In genomic region chr10:96830511-96831199, GRCh38 we compare ENCODE assay signal across 8 cellular contexts. TPM values are rescaled to one million over a fixed set of nuclear protein-coding genes. Genes with fewer than 3 reads are reported as not detected.
DNase-seq lines count a peak whose midpoint lies in the region; ATAC-seq and TF ChIP-seq lines count a peak whose summit lies in the region.

No MANE protein-coding gene starts in this region.

- H2BK15ac ChIP-seq in neuronal stem cell (ENCODE audit: low read length) = no peak overlapping the region

- no peak overlapping the region for H3K14ac ChIP-seq in neuronal stem cell (ENCODE audit: low read length)

- peak overlapping the region; percentile 89 to 96 (median 94); a peak in 19 of 22 replicates for H3K9ac ChIP-seq in BLaER1 treated with 17β-estradiol and CSF1 and Interleukin-3, amounts not matched to agents 10 nM and 100 nM
- H3K9ac ChIP-seq in neuronal stem cell (ENCODE audit: low read depth, low read length, poor library complexity) = no peak overlapping the region
- no peak overlapping the region for H3K9ac ChIP-seq in subcutaneous abdominal adipose tissue (ENCODE audit: low read length in 5 of 5)

- H2AK5ac ChIP-seq in neuronal stem cell (ENCODE audit: low read depth, low read length) = no peak overlapping the region

- no peaks in the 10 kb centered on the region for H3K79me1 ChIP-seq in neuronal stem cell (ENCODE audit: low read depth, low read length)

- H4K91ac ChIP-seq in neuronal stem cell (ENCODE audit: low read depth, low read length, poor library complexity) = no peak overlapping the region

- peaks cover 32 to 47% (median 39%) of the 10 kb centered on the region in 10 experiments for H3K4me1 ChIP-seq in BLaER1 treated with 17β-estradiol and CSF1 and Interleukin-3, amounts not matched to agents 10 nM and 100 nM
- H3K4me1 ChIP-seq in neuronal stem cell (ENCODE audit: control insufficient read depth in 2 of 2, insufficient read depth in 1 of 2, low read depth in 1 of 2, low read length in 2 of 2) (peaks cover 3 to 4% of the 10 kb centered on the region in 2 donors), subcutaneous abdominal adipose tissue (ENCODE audit: control insufficient read depth in 5 of 5, insufficient read depth in 5 of 5, low read length in 5 of 5) (peaks cover 0 to 21% (median 18%) of the 10 kb centered on the region in 5 donors)

- H4K20me1 ChIP-seq in BLaER1 treated with 17β-estradiol and CSF1 and Interleukin-3, amounts not matched to agents 10 nM and 100 nM = peaks cover 24 to 29% (median 28%) of the 10 kb centered on the region in 11 experiments

- no peak overlapping the region for H4K8ac ChIP-seq in neuronal stem cell (ENCODE audit: low read depth, low read length)

- no peak for ATAC-seq in GM21786 (IDR thresholded peaks at IDR 0.05; ENCODE audit: unreplicated experiment)

- H3K27me3 ChIP-seq in BLaER1 treated with 17β-estradiol and CSF1 and Interleukin-3, amounts not matched to agents 10 nM and 100 nM = no peaks in the 10 kb centered on the region
- peaks cover 9% of the 10 kb centered on the region; the same call in 1 of the 2 replicates for H3K27me3 ChIP-seq in H7 (ENCODE audit: control insufficient read depth, insufficient read depth, low read length)
- no peaks in the 10 kb centered on the region for H3K27me3 ChIP-seq in neuronal stem cell (ENCODE audit: control insufficient read depth in 3 of 3, insufficient read depth in 3 of 3, low read depth in 1 of 3, low read length in 3 of 3)
- no peaks in the 10 kb centered on the region for H3K27me3 ChIP-seq in subcutaneous abdominal adipose tissue (ENCODE audit: control insufficient read depth in 5 of 5, insufficient read depth in 4 of 5, low read length in 5 of 5)

- no peak overlapping the region for H3K18ac ChIP-seq in neuronal stem cell (ENCODE audit: low read length)

- WGBS in neuronal stem cell (ENCODE audit: extremely low coverage in 2 of 2, insufficient read length in 2 of 2, insufficient replicate concordance in 1 of 2), 2 donors = no CpG with 5 or more reads among the region's 17 CpGs

- H2BK5ac ChIP-seq in neuronal stem cell (ENCODE audit: low read length) = no peak overlapping the region

- H2BK12ac ChIP-seq in neuronal stem cell (ENCODE audit: low read length) = no peak overlapping the region

- no peak overlapping the region for H3K23ac ChIP-seq in neuronal stem cell (ENCODE audit: low read depth, low read length, poor library complexity)

- DNase-seq in H7 = peak; percentile 56
- DNase-seq in NCI-H774 (lab: John Stamatoyannopoulos, UW) = peak; percentile 11
- DNase-seq in activated CD8-positive, alpha-beta memory T cell treated with anti-CD3 and anti-CD28 coated beads, Interleukin-2, amount 50 U/mL, for 24 hours (ENCODE audit: extremely low read depth) = peak; percentile 55
- DNase-seq in erythroblast (lab: John Stamatoyannopoulos, UW) = peak; percentile 89 to 92
- peak; percentile 75 for DNase-seq in neuronal stem cell (ENCODE audit: low spot score)

- H3K4me2 ChIP-seq in BLaER1 treated with 17β-estradiol and CSF1 and Interleukin-3, amounts not matched to agents 10 nM and 100 nM = peak overlapping the region; percentile 58 to 89 (median 81)
- H3K4me2 ChIP-seq in neuronal stem cell (ENCODE audit: insufficient read depth, low read length, poor library complexity, severe bottlenecking) = no peak overlapping the region

- peak overlapping the region; percentile 87 to 97 (median 94); a peak in 20 of 22 replicates for H3K27ac ChIP-seq in BLaER1 treated with 17β-estradiol and CSF1 and Interleukin-3, amounts not matched to agents 10 nM and 100 nM
- H3K27ac ChIP-seq in neuronal stem cell (replicated peaks; ENCODE audit: low read length) = no peak overlapping the region
- H3K27ac ChIP-seq in subcutaneous abdominal adipose tissue (ENCODE audit: low read depth, low read length) = peak overlapping the region; percentile 92

- no peak for TF ChIP-seq POLR2A in erythroblast (IDR thresholded peaks at IDR 0.05; ENCODE audit: low read length)

- H3K4ac ChIP-seq in neuronal stem cell (ENCODE audit: low read length) = no peak overlapping the region

- peaks cover 0 to 4% (median 0%) of the 10 kb centered on the region in 11 experiments; a peak in 1 of 22 replicates for H3K36me3 ChIP-seq in BLaER1 treated with 17β-estradiol and CSF1 and Interleukin-3, amounts not matched to agents 10 nM and 100 nM
- H3K36me3 ChIP-seq in H7 (replicated peaks; ENCODE audit: control insufficient read depth, insufficient read depth, low read length) (no peaks in the 10 kb centered on the region), neuronal stem cell (replicated peaks in 1 of 2; ENCODE audit: control insufficient read depth in 2 of 2, insufficient read depth in 2 of 2, low read length in 2 of 2) (peaks cover 0 to 6% of the 10 kb centered on the region in 2 donors), subcutaneous abdominal adipose tissue (ENCODE audit: control insufficient read depth in 5 of 5, insufficient read depth in 5 of 5, low read length in 5 of 5) (no peaks in the 10 kb centered on the region)

- no peaks in the 10 kb centered on the region for H3K9me3 ChIP-seq in BLaER1 treated with 17β-estradiol and CSF1 and Interleukin-3, amounts not matched to agents 10 nM and 100 nM (replicated peaks in 1 of 11)
- H3K9me3 ChIP-seq in neuronal stem cell (replicated peaks in 1 of 2; ENCODE audit: control insufficient read depth in 2 of 2, insufficient read depth in 1 of 2, low read depth in 1 of 2, low read length in 2 of 2) = no peaks in the 10 kb centered on the region
- no peaks in the 10 kb centered on the region for H3K9me3 ChIP-seq in subcutaneous abdominal adipose tissue (ENCODE audit: control insufficient read depth in 5 of 5, low read length in 5 of 5)

- no peak overlapping the region for H2BK120ac ChIP-seq in neuronal stem cell (ENCODE audit: low read depth, low read length)

- H3K4me3 ChIP-seq in BLaER1 treated with 17β-estradiol and CSF1 and Interleukin-3, amounts not matched to agents 10 nM and 100 nM = peak overlapping the region; percentile 90 to 99 (median 95); a peak in 18 of 20 replicates
- no peak overlapping the region for H3K4me3 ChIP-seq in H7 (ENCODE audit: insufficient read depth, low read depth, low read length)
- H3K4me3 ChIP-seq in neuronal stem cell (ENCODE audit: low read length in 2 of 2) = no peak overlapping the region
- no peak overlapping the region for H3K4me3 ChIP-seq in subcutaneous abdominal adipose tissue (ENCODE audit: low read depth in 1 of 5, low read length in 5 of 5)

- H2AFZ ChIP-seq in neuronal stem cell (ENCODE audit: low read length) = no peak overlapping the region

RNA-seq across cellular contexts. Expression of gene LCOR, which starts 1.4 kb away (rescaled TPM):
- total RNA-seq in H7 (2014; rRNA removed; shearing (Covaris generic)) = 8.8 and 14.3 TPM in 2 replicates
- polyA plus RNA-seq in neuronal stem cell (2013, experiment 1 of 2) = 12.0 TPM
- 10.4 TPM for polyA plus RNA-seq in neuronal stem cell (2013, experiment 2 of 2)

Comparison
In these comparisons a context has a peak if more than half of its experiments do, and no peak if none do; other contexts are left out.
1. H3K4me3 ChIP-seq: peak in BLaER1 treated with 17β-estradiol and CSF1 and Interleukin-3, amounts not matched to agents 10 nM and 100 nM (10 of 10); none in H7 (single experiment), neuronal stem cell (0 of 2) and subcutaneous abdominal adipose tissue (0 of 5).
2. H3K9ac ChIP-seq: peak in BLaER1 treated with 17β-estradiol and CSF1 and Interleukin-3, amounts not matched to agents 10 nM and 100 nM (11 of 11); none in neuronal stem cell (single experiment) and subcutaneous abdominal adipose tissue (0 of 5).
3. DNase-seq: peak in every context shown above with its lines; median percentile 90 in erythroblast; 75 in neuronal stem cell; 56 in H7; 55 in activated CD8-positive, alpha-beta memory T cell treated with anti-CD3 and anti-CD28 coated beads, Interleukin-2, amount 50 U/mL, for 24 hours; 11 in NCI-H774.